ENCODE assay signal across 1 cellular context in genomic region chr1:155013632-155014031, GRCh38.
TF ChIP-seq lines count a peak whose summit lies in the region.

No MANE protein-coding gene starts in this region.

TF ChIP-seq in HepG2, 621 proteins besides CTCF, POLR2A, EP300 and RAD21:
- TF ChIP-seq ZBTB7A (CRISPR knock-in tag; IDR thresholded peaks at IDR 0.05) (no peak), ZNF510 (CRISPR knock-in tag; IDR thresholded peaks at IDR 0.05; ENCODE audit: low read depth) (no peak), PATZ1 (CRISPR knock-in tag; IDR thresholded peaks at IDR 0.05) (peak; percentile 68), SKIL (CRISPR knock-in tag; IDR thresholded peaks at IDR 0.05; ENCODE audit: borderline replicate concordance) (peak; percentile 42; the same call in 1 of the 2 replicates), RBFOX2 (IDR thresholded peaks at IDR 0.05; ENCODE audit: low read depth, low read length) (no peak), MED8 (CRISPR knock-in tag; IDR thresholded peaks at IDR 0.05; ENCODE audit: insufficient replicate concordance) (no peak)
